17 cellular contexts compared by ENCODE assay signal in the genomic region with DNA sequence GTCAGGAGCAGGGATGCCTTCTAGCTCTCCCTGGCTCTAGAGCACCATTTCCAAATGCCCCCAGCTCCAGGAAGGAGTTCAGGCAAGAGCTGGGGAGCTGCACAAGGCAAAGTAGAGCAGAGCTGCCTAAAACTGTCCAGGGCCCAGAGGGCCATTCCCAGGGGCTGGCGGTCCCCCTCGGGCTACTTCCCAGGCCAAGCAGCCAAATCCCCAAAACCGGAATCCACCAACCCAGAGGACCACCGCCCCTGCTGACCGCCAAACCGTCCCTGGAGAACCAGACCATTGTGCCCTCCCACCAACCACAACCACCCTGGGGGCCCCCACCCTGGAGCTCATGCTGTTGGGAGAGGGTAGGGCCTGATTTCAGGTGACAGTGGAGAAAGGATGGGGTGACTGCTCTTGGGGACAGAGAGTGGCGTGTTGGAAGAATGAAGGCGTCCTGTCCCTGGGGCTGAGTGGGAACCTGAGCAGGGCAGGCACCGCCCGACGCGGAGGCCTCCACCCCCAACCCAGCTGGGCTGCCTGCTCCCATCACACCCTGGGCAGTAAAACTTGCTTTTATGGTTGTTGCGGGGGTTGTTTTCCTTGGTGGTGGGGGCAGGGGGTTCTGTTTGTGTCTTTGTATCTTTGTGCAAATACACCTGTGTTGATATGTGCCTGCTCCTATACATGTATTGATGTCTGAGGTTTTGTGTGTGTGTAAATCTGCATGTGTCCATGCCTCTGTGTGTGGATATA. TPM values are rescaled to one million over a fixed set of nuclear protein-coding genes. Genes with fewer than 3 reads are reported as not detected.
DNase-seq lines count a peak whose midpoint lies in the region; ATAC-seq and TF ChIP-seq lines count a peak whose summit lies in the region.
"Had no signal": no experiment of that assay in that cellular context is flagged by ENCODE, and none has a peak within 500 bp of the region (broad histone marks: within the 10 kb centered on the region; RNA-seq: fewer than 3 reads in every experiment).

No MANE protein-coding gene starts in this region.

- H3K27ac ChIP-seq in upper lobe of left lung, result peak overlapping the region in 1 of 4 donors; percentile 55

- CTCF ChIA-PET in T-cell (lab: Charles Lee), result interaction anchor here (1.0 to 5.0 kb wide), 5 partner anchors 12 to 292 kb away, joined by 3 to 37 read pairs (median 5); no protein-coding TSS in a partner anchor

- ATAC-seq in T-cell (replicated peaks in 1 of 4) (no peak), HG03432 (IDR thresholded peaks at IDR 0.05; ENCODE audit: unreplicated experiment) (no peak), upper lobe of left lung (ENCODE audit: low FRiP score in 2 of 2) (no peak)

- H3K9me3 ChIP-seq in upper lobe of left lung, result no peaks in the 10 kb centered on the region
- H3K9me3 ChIP-seq: thoracic aorta had no signal

- peak overlapping the region; percentile 18 for H3K27ac Mint-ChIP-seq in activated naive CD4-positive, alpha-beta T cell treated with anti-CD3 and anti-CD28 coated beads, Interleukin-2, amount 50 U/mL, for 24 hours
- H3K27ac Mint-ChIP-seq in T-cell (peak overlapping the region in 1 of 2 donors; percentile 65), type B pancreatic cell (peak overlapping the region; percentile 97)

- H3K27me3 ChIP-seq in upper lobe of left lung, result no peaks in the 10 kb centered on the region

- H3K4me1 ChIP-seq in upper lobe of left lung, result peaks cover 23 to 40% (median 30%) of the 10 kb centered on the region in 4 donors

- no peak for DNase-seq in activated naive CD4-positive, alpha-beta T cell treated with Interleukin-2 at 50 U/mL for 16 hours
- no peak for DNase-seq in T-cell
- DNase-seq in left kidney (ENCODE audit: low read depth, low spot score), result peak; percentile 43
- DNase-seq in type B pancreatic cell (ENCODE audit: extremely low spot score, unreplicated experiment), result no peak
- no peak for DNase-seq in NCI-H2227 treated with DMSO at 0.1 percent for 48 hours (lab: John Stamatoyannopoulos, UW)
- DNase-seq in upper lobe of left lung, result no peak
- DNase-seq: activated CD4-positive, alpha-beta T cell treated with anti-CD3 and anti-CD28 coated beads for 48 hours; C1 segment of cervical spinal cord; NCI-H187 treated with DMSO at 0.1 percent for 48 hours; stimulated activated CD4-positive, alpha-beta T cell treated with anti-CD3 and anti-CD28 coated beads, Interleukin-4, amount 100 ng/mL, for 1 hour had no signal

- no peaks in the 10 kb centered on the region for H3K27me3 Mint-ChIP-seq in activated naive CD4-positive, alpha-beta T cell treated with anti-CD3 and anti-CD28 coated beads, Interleukin-2, amount 50 U/mL, for 24 hours
- no peaks in the 10 kb centered on the region for H3K27me3 Mint-ChIP-seq in T-cell
- peaks cover 20% of the 10 kb centered on the region for H3K27me3 Mint-ChIP-seq in type B pancreatic cell

- no peak for TF ChIP-seq POLR2A in upper lobe of left lung (IDR thresholded peaks at IDR 0.05)

- no peaks in the 10 kb centered on the region for H3K36me3 Mint-ChIP-seq in activated naive CD4-positive, alpha-beta T cell treated with anti-CD3 and anti-CD28 coated beads, Interleukin-2, amount 50 U/mL, for 24 hours
- H3K36me3 Mint-ChIP-seq in T-cell, result no peaks in the 10 kb centered on the region
- H3K36me3 Mint-ChIP-seq in type B pancreatic cell, result no peaks in the 10 kb centered on the region

- 78 to 93% methylated on average over 12 to 13 of the region's 13 CpGs for WGBS in upper lobe of left lung, 2 donors

- TF ChIP-seq CTCF in type B pancreatic cell (conservative IDR thresholded peaks at IDR 0.05) (no peak), upper lobe of left lung (IDR thresholded peaks at IDR 0.05) (no peak)

- H3K4me3 Mint-ChIP-seq in activated naive CD4-positive, alpha-beta T cell treated with anti-CD3 and anti-CD28 coated beads, Interleukin-2, amount 50 U/mL, for 24 hours, result peak overlapping the region; percentile 79
- H3K4me3 Mint-ChIP-seq in T-cell (peak overlapping the region in 2 of 3 donors; percentile 78 to 83), type B pancreatic cell (peak overlapping the region; percentile 59)

- peaks cover 38% of the 10 kb centered on the region for H3K4me1 Mint-ChIP-seq in activated naive CD4-positive, alpha-beta T cell treated with anti-CD3 and anti-CD28 coated beads, Interleukin-2, amount 50 U/mL, for 24 hours
- peaks cover 31 to 42% (median 38%) of the 10 kb centered on the region in 3 donors for H3K4me1 Mint-ChIP-seq in T-cell
- H3K4me1 Mint-ChIP-seq in type B pancreatic cell (ENCODE audit: unreplicated experiment), result peaks cover 25% of the 10 kb centered on the region

- H3K4me3 ChIP-seq in upper lobe of left lung, result no peak overlapping the region

- no peak for TF ChIP-seq EP300 in upper lobe of left lung (IDR thresholded peaks at IDR 0.05)

- POLR2A ChIA-PET in T-cell (lab: Charles Lee), result no interaction called here

- no peaks in the 10 kb centered on the region for H3K36me3 ChIP-seq in upper lobe of left lung
- H3K36me3 ChIP-seq: thoracic aorta had no signal

- no peaks in the 10 kb centered on the region for H3K9me3 Mint-ChIP-seq in activated naive CD4-positive, alpha-beta T cell treated with anti-CD3 and anti-CD28 coated beads, Interleukin-2, amount 50 U/mL, for 24 hours
- H3K9me3 Mint-ChIP-seq in T-cell (no peaks in the 10 kb centered on the region), type B pancreatic cell (no peaks in the 10 kb centered on the region)

RNA-seq across cellular contexts. Expression of a gene that starts 24.0 kb away (rescaled TPM):
- total RNA-seq in T-cell (not detected), type B pancreatic cell (ENCODE audit: low replicate concordance) (14.7 and 29.1 TPM in 2 replicates), upper lobe of left lung (under 1 TPM in 2 of 6 donors, not detected in 4; 0.13 to 0.30 TPM)
- total RNA-seq: endothelial cell of umbilical vein, HT1080, osteoblast, thoracic aorta had no signal

RNA-seq across cellular contexts. Expression of a gene that starts 32.1 kb away (rescaled TPM):
- 10 to 100 TPM in 2 of 5 donors, 1 to 10 TPM in 1, under 1 TPM in 2; 0.42 to 13.3 (median 8.0) TPM for total RNA-seq in T-cell
- 768 and 2,227 TPM in 2 replicates for total RNA-seq in type B pancreatic cell (ENCODE audit: low replicate concordance)
- 1,000 to 10,000 TPM in 1 of 6 donors, 100 to 1,000 TPM in 4, 10 to 100 TPM in 1; 90.1 to 1,458 (median 358) TPM for total RNA-seq in upper lobe of left lung

RNA-seq across cellular contexts. Expression of a gene that starts 38.7 kb away (rescaled TPM):
- total RNA-seq in T-cell (under 1 TPM in 1 of 5 donors, not detected in 4; 0.28 TPM), type B pancreatic cell (ENCODE audit: low replicate concordance) (not detected in 2 replicates), upper lobe of left lung (1 to 10 TPM in 3 of 6 donors, under 1 TPM in 1, not detected in 2; 0.30 to 8.9 (median 1.3) TPM)
- total RNA-seq: endothelial cell of umbilical vein, osteoblast, thoracic aorta had no signal

RNA-seq across cellular contexts. Expression of a gene that starts 58.9 kb away (rescaled TPM):
- not detected for total RNA-seq in T-cell
- 1,276 and 3,134 TPM in 2 replicates for total RNA-seq in type B pancreatic cell (ENCODE audit: low replicate concordance)
- total RNA-seq in upper lobe of left lung, result 10 to 100 TPM in 4 of 6 donors, 1 to 10 TPM in 2; 2.1 to 36.1 (median 15.1) TPM
- total RNA-seq: endothelial cell of umbilical vein, HT1080, osteoblast, RPMI7951, thoracic aorta had no signal

Comparison
In these comparisons a context has a peak if more than half of its experiments do, and no peak if none do; other contexts are left out.
1. RNA of a gene that starts 24.0 kb away (total RNA-seq): 14.7 to 29.1 TPM in type B pancreatic cell; 0.13 to 0.30 TPM in upper lobe of left lung and not detected in T-cell; every median in the first group is over 10 times any median in the second.
2. RNA of a gene that starts 32.1 kb away (total RNA-seq): 768 to 2,227 TPM in type B pancreatic cell and 90.1 to 1,458 TPM in upper lobe of left lung; 0.42 to 13.3 TPM in T-cell; every median in the first group is over 4 times any median in the second.
3. Peak in every context shown above with its lines, with median percentiles within 50 percentile points of each other: H3K4me3 Mint-ChIP-seq.